In genomic region chr21:45109831-45110492, GRCh38 we compare ENCODE assay signal across 8 cellular contexts. TPM values are rescaled to one million over a fixed set of nuclear protein-coding genes. Genes with fewer than 3 reads are reported as not detected.
DNase-seq lines count a peak whose midpoint lies in the region; ATAC-seq and TF ChIP-seq lines count a peak whose summit lies in the region.

No MANE protein-coding gene starts in this region.

- CTCF ChIA-PET in CD8-positive, alpha-beta T cell (lab: Charles Lee): interaction anchor here (1.0 to 1.4 kb wide), 2 partner anchors 12 to 28 kb away, joined by 3 to 5 read pairs; no protein-coding TSS in a partner anchor

- peak overlapping the region; percentile 76 for H3K27ac Mint-ChIP-seq in CD8-positive, alpha-beta T cell

- peak overlapping the region; percentile 51 for H3K4me3 ChIP-seq in CD8-positive, alpha-beta T cell (ENCODE audit: low read depth, low read length)

- H3K4me3 Mint-ChIP-seq in CD8-positive, alpha-beta T cell: peak overlapping the region; percentile 81

- H3K9me3 Mint-ChIP-seq in CD8-positive, alpha-beta T cell: no peaks in the 10 kb centered on the region

- POLR2A ChIA-PET in CD8-positive, alpha-beta T cell (lab: Charles Lee): interaction anchor here (0.9 kb wide), 1 partner anchor 31 kb away, joined by 3 read pairs; no protein-coding TSS in a partner anchor

- peak; percentile 76 for ATAC-seq in CD8-positive, alpha-beta T cell
- ATAC-seq in GM19455 (IDR thresholded peaks at IDR 0.05; ENCODE audit: unreplicated experiment) (peak; percentile 72), HG03558 (IDR thresholded peaks at IDR 0.05; ENCODE audit: extremely low read depth, unreplicated experiment) (peak; percentile 45)

- intact Hi-C loops in CD8-positive, alpha-beta T cell (cut with DNase I, micrococcal nuclease): loop anchor here (1.0 to 5.0 kb wide), 3 partner anchors 23 to 33 kb away; no protein-coding TSS in a partner anchor

- peaks cover 35% of the 10 kb centered on the region for H3K4me1 ChIP-seq in CD8-positive, alpha-beta T cell (ENCODE audit: insufficient read depth, low read length)

- peaks cover 62% of the 10 kb centered on the region for H3K4me1 Mint-ChIP-seq in CD8-positive, alpha-beta T cell (ENCODE audit: low read depth)

- H3K27me3 ChIP-seq in CD8-positive, alpha-beta T cell (ENCODE audit: insufficient read depth, low read length): no peaks in the 10 kb centered on the region

- H3K27ac ChIP-seq in CD8-positive, alpha-beta T cell (ENCODE audit: low read depth, low read length): peak overlapping the region; percentile 14

- H3K27me3 Mint-ChIP-seq in CD8-positive, alpha-beta T cell (ENCODE audit: low read depth): no peaks in the 10 kb centered on the region

- peaks cover 7% of the 10 kb centered on the region for H3K36me3 Mint-ChIP-seq in CD8-positive, alpha-beta T cell

- TF ChIP-seq CTCF in CD8-positive, alpha-beta T cell (IDR thresholded peaks at IDR 0.05): no peak

- H3K36me3 ChIP-seq in CD8-positive, alpha-beta T cell (ENCODE audit: insufficient read depth, low read length): no peaks in the 10 kb centered on the region

- no peaks in the 10 kb centered on the region for H3K9me3 ChIP-seq in CD8-positive, alpha-beta T cell (ENCODE audit: low read length)

- peak in 3 of 7 experiments; percentile 33 to 52 (median 39) for DNase-seq in CD8-positive, alpha-beta T cell
- DNase-seq in activated CD4-positive, alpha-beta T cell treated with anti-CD3 and anti-CD28 coated beads, Interleukin-2, amount 50 U/mL, for 48 hours: peak; percentile 51 to 63
- DNase-seq in left kidney (ENCODE audit: low read depth, low spot score) (peak; percentile 49), inferior parietal cortex (ENCODE audit: extremely low spot score) (no peak), LoVo (ENCODE audit: low spot score) (no peak), NCI-H2196 treated with DMSO at 0.1 percent for 48 hours (lab: John Stamatoyannopoulos, UW; ENCODE audit: unreplicated experiment) (no peak)

RNA-seq across cellular contexts. Expression of gene ADARB1, which starts 35.6 kb away (rescaled TPM):
- total RNA-seq in CD8-positive, alpha-beta T cell: 10 to 100 TPM; 21.1 to 22.6 TPM

Comparison
In these comparisons a context has a peak if more than half of its experiments do, and no peak if none do; other contexts are left out.
1. DNase-seq: peak in activated CD4-positive, alpha-beta T cell treated with anti-CD3 and anti-CD28 coated beads, Interleukin-2, amount 50 U/mL, for 48 hours (2 of 2) and left kidney (single experiment); none in inferior parietal cortex (single experiment), LoVo (single experiment) and NCI-H2196 treated with DMSO at 0.1 percent for 48 hours (single experiment).
2. Peak in every context shown above with its lines, with median percentiles within 50 percentile points of each other: ATAC-seq.